1 cellular context compared by ENCODE assay signal in the genomic region with DNA sequence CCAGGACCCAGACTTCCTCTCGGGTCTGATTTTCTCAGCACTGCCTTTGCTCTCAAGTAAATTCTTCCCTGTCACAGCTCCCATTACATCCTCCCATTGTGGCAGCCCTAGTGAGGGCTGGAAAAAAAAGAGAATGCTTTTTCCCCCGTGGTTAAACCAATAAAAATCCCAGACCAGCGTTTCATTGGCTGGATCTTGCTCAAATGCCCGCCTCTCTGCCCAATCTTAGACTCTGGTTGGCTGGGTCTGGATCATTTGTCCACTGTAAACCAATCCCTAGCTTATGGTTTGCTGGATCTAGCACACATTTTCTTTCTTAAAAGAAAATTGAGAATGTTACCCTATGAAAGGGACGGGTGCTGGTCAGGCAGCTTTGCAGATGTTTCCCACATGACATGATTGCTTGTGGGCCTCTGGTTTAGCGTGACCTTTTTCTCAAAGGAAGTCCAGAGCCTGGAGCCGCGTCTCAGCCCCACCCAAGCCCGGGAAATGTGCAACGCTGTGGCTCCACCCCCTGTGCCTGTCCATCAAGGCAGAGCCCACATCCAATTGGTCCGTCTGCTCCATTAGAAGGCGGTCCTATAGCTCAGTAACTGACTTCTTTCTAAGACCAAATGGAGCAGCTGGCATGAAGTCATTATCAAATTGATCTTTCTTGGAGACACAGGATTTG.
TF ChIP-seq lines count a peak whose summit lies in the region.

No MANE protein-coding gene starts in this region.

TF ChIP-seq in K562, 482 proteins besides CTCF, POLR2A, EP300 and RAD21 (continues in another document):
- TF ChIP-seq JUNB (CRISPR knock-in tag; conservative IDR thresholded peaks at IDR 0.05), result no peak
- no peak for TF ChIP-seq HDAC6 (IDR thresholded peaks at IDR 0.05; ENCODE audit: low read depth, low read length)
- peak; percentile 8 for TF ChIP-seq RBM25 (IDR thresholded peaks at IDR 0.05; ENCODE audit: low read depth, low read length, severe bottlenecking)
- no peak for TF ChIP-seq DPF2 (IDR thresholded peaks at IDR 0.05)
- no peak for TF ChIP-seq ZNF57 (CRISPR knock-in tag; IDR thresholded peaks at IDR 0.05)
- no peak for TF ChIP-seq FOSL1 (tag; conservative IDR thresholded peaks at IDR 0.05)
- no peak for TF ChIP-seq EGR1 (conservative IDR thresholded peaks at IDR 0.05)
- no peak for TF ChIP-seq EZH2 (IDR thresholded peaks at IDR 0.05; ENCODE audit: borderline replicate concordance, low read depth, low read length)
- TF ChIP-seq, protein P1, sequence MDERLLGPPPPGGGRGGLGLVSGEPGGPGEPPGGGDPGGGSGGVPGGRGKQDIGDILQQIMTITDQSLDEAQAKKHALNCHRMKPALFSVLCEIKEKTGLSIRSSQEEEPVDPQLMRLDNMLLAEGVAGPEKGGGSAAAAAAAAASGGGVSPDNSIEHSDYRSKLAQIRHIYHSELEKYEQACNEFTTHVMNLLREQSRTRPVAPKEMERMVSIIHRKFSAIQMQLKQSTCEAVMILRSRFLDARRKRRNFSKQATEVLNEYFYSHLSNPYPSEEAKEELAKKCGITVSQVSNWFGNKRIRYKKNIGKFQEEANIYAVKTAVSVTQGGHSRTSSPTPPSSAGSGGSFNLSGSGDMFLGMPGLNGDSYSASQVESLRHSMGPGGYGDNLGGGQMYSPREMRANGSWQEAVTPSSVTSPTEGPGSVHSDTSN (CRISPR knock-in tag; IDR thresholded peaks at IDR 0.05; ENCODE audit: low read depth), result peak; percentile 79
- TF ChIP-seq, protein P1 (tag; conservative IDR thresholded peaks at IDR 0.05; ENCODE audit: low read depth), result peak; percentile 93
- TF ChIP-seq, protein P2, sequence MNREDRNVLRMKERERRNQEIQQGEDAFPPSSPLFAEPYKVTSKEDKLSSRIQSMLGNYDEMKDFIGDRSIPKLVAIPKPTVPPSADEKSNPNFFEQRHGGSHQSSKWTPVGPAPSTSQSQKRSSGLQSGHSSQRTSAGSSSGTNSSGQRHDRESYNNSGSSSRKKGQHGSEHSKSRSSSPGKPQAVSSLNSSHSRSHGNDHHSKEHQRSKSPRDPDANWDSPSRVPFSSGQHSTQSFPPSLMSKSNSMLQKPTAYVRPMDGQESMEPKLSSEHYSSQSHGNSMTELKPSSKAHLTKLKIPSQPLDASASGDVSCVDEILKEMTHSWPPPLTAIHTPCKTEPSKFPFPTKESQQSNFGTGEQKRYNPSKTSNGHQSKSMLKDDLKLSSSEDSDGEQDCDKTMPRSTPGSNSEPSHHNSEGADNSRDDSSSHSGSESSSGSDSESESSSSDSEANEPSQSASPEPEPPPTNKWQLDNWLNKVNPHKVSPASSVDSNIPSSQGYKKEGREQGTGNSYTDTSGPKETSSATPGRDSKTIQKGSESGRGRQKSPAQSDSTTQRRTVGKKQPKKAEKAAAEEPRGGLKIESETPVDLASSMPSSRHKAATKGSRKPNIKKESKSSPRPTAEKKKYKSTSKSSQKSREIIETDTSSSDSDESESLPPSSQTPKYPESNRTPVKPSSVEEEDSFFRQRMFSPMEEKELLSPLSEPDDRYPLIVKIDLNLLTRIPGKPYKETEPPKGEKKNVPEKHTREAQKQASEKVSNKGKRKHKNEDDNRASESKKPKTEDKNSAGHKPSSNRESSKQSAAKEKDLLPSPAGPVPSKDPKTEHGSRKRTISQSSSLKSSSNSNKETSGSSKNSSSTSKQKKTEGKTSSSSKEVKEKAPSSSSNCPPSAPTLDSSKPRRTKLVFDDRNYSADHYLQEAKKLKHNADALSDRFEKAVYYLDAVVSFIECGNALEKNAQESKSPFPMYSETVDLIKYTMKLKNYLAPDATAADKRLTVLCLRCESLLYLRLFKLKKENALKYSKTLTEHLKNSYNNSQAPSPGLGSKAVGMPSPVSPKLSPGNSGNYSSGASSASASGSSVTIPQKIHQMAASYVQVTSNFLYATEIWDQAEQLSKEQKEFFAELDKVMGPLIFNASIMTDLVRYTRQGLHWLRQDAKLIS (CRISPR knock-in tag; IDR thresholded peaks at IDR 0.05), result no peak
- TF ChIP-seq LARP7 (IDR thresholded peaks at IDR 0.05), result no peak
- TF ChIP-seq, protein P3, sequence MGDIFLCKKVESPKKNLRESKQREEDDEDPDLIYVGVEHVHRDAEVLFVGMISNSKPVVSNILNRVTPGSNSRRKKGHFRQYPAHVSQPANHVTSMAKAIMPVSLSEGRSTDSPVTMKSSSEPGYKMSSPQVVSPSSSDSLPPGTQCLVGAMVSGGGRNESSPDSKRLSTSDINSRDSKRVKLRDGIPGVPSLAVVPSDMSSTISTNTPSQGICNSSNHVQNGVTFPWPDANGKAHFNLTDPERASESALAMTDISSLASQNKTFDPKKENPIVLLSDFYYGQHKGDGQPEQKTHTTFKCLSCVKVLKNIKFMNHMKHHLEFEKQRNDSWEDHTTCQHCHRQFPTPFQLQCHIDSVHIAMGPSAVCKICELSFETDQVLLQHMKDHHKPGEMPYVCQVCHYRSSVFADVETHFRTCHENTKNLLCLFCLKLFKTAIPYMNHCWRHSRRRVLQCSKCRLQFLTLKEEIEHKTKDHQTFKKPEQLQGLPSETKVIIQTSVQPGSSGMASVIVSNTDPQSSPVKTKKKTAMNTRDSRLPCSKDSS (IDR thresholded peaks at IDR 0.05; ENCODE audit: low read depth, partially characterized antibody), result peak; percentile 54
- TF ChIP-seq, protein P4, sequence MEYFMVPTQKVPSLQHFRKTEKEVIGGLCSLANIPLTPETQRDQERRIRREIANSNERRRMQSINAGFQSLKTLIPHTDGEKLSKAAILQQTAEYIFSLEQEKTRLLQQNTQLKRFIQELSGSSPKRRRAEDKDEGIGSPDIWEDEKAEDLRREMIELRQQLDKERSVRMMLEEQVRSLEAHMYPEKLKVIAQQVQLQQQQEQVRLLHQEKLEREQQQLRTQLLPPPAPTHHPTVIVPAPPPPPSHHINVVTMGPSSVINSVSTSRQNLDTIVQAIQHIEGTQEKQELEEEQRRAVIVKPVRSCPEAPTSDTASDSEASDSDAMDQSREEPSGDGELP (CRISPR knock-in tag; IDR thresholded peaks at IDR 0.05; ENCODE audit: borderline replicate concordance), result peak; percentile 24; the same call in 1 of the 2 replicates
- TF ChIP-seq NCOA1 (IDR thresholded peaks at IDR 0.05; ENCODE audit: low read depth), result no peak
- no peak for TF ChIP-seq BMI1 (IDR thresholded peaks at IDR 0.05; ENCODE audit: low read length)
- TF ChIP-seq SP2 (IDR thresholded peaks at IDR 0.05; ENCODE audit: extremely low read depth, low read depth, low read length, poor library complexity, severe bottlenecking), result peak; percentile 44
- TF ChIP-seq ZNF274 (IDR thresholded peaks at IDR 0.05; ENCODE audit: borderline replicate concordance, low read depth, low read length), result no peak
- TF ChIP-seq PRPF4 (IDR thresholded peaks at IDR 0.05; ENCODE audit: insufficient read depth, low read depth, low read length, poor library complexity, severe bottlenecking), result no peak
- TF ChIP-seq, protein P5, sequence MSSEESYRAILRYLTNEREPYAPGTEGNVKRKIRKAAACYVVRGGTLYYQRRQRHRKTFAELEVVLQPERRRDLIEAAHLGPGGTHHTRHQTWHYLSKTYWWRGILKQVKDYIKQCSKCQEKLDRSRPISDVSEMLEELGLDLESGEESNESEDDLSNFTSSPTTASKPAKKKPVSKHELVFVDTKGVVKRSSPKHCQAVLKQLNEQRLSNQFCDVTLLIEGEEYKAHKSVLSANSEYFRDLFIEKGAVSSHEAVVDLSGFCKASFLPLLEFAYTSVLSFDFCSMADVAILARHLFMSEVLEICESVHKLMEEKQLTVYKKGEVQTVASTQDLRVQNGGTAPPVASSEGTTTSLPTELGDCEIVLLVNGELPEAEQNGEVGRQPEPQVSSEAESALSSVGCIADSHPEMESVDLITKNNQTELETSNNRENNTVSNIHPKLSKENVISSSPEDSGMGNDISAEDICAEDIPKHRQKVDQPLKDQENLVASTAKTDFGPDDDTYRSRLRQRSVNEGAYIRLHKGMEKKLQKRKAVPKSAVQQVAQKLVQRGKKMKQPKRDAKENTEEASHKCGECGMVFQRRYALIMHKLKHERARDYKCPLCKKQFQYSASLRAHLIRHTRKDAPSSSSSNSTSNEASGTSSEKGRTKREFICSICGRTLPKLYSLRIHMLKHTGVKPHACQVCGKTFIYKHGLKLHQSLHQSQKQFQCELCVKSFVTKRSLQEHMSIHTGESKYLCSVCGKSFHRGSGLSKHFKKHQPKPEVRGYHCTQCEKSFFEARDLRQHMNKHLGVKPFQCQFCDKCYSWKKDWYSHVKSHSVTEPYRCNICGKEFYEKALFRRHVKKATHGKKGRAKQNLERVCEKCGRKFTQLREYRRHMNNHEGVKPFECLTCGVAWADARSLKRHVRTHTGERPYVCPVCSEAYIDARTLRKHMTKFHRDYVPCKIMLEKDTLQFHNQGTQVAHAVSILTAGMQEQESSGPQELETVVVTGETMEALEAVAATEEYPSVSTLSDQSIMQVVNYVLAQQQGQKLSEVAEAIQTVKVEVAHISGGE (CRISPR knock-in tag; IDR thresholded peaks at IDR 0.05), result no peak
- TF ChIP-seq, protein P6, sequence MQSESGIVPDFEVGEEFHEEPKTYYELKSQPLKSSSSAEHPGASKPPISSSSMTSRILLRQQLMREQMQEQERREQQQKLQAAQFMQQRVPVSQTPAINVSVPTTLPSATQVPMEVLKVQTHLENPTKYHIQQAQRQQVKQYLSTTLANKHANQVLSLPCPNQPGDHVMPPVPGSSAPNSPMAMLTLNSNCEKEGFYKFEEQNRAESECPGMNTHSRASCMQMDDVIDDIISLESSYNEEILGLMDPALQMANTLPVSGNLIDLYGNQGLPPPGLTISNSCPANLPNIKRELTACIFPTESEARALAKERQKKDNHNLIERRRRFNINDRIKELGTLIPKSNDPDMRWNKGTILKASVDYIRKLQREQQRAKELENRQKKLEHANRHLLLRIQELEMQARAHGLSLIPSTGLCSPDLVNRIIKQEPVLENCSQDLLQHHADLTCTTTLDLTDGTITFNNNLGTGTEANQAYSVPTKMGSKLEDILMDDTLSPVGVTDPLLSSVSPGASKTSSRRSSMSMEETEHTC (IDR thresholded peaks at IDR 0.05), result no peak
- no peak for TF ChIP-seq RBM39 (optimal IDR thresholded peaks at IDR 0.05; ENCODE audit: low read depth, low read length)
- TF ChIP-seq ZNF583 (CRISPR knock-in tag; IDR thresholded peaks at IDR 0.05), result no peak
- no peak for TF ChIP-seq ZNF41 (CRISPR knock-in tag; conservative IDR thresholded peaks at IDR 0.05)
- TF ChIP-seq SAP30 (IDR thresholded peaks at IDR 0.05; ENCODE audit: borderline replicate concordance, insufficient read depth, low read depth, low read length, poor library complexity, severe bottlenecking), result no peak
- TF ChIP-seq HNRNPK (IDR thresholded peaks at IDR 0.05; ENCODE audit: low read depth, low read length, poor library complexity, severe bottlenecking), result no peak
- TF ChIP-seq CEBPB (tag; IDR thresholded peaks at IDR 0.05), result 0 out of 2 replicates have a peak, but pooled peaks have one; percentile 10
- TF ChIP-seq ZNF780A (CRISPR knock-in tag; IDR thresholded peaks at IDR 0.05), result no peak
- TF ChIP-seq NFYB (IDR thresholded peaks at IDR 0.05; ENCODE audit: extremely low read depth, insufficient read length), result peak; percentile 65
- TF ChIP-seq SREBF2 (CRISPR knock-in tag; IDR thresholded peaks at IDR 0.05), result no peak
- TF ChIP-seq RHOXF2B (CRISPR knock-in tag; conservative IDR thresholded peaks at IDR 0.05), result no peak
- TF ChIP-seq, protein P7, sequence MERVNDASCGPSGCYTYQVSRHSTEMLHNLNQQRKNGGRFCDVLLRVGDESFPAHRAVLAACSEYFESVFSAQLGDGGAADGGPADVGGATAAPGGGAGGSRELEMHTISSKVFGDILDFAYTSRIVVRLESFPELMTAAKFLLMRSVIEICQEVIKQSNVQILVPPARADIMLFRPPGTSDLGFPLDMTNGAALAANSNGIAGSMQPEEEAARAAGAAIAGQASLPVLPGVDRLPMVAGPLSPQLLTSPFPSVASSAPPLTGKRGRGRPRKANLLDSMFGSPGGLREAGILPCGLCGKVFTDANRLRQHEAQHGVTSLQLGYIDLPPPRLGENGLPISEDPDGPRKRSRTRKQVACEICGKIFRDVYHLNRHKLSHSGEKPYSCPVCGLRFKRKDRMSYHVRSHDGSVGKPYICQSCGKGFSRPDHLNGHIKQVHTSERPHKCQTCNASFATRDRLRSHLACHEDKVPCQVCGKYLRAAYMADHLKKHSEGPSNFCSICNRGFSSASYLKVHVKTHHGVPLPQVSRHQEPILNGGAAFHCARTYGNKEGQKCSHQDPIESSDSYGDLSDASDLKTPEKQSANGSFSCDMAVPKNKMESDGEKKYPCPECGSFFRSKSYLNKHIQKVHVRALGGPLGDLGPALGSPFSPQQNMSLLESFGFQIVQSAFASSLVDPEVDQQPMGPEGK (CRISPR knock-in tag; IDR thresholded peaks at IDR 0.05; ENCODE audit: borderline replicate concordance), result no peak
- no peak for TF ChIP-seq HMGN3 (IDR thresholded peaks at IDR 0.05; ENCODE audit: borderline replicate concordance, extremely low read depth, insufficient read length, low read depth, low read length)
- no peak for TF ChIP-seq NR2C2 (CRISPR knock-in tag; IDR thresholded peaks at IDR 0.05)
- TF ChIP-seq NR2C2 (tag; IDR thresholded peaks at IDR 0.05), result no peak
- TF ChIP-seq TSC22D4 (tag; IDR thresholded peaks at IDR 0.05), result no peak
- TF ChIP-seq, protein P8, sequence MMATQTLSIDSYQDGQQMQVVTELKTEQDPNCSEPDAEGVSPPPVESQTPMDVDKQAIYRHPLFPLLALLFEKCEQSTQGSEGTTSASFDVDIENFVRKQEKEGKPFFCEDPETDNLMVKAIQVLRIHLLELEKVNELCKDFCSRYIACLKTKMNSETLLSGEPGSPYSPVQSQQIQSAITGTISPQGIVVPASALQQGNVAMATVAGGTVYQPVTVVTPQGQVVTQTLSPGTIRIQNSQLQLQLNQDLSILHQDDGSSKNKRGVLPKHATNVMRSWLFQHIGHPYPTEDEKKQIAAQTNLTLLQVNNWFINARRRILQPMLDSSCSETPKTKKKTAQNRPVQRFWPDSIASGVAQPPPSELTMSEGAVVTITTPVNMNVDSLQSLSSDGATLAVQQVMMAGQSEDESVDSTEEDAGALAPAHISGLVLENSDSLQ (IDR thresholded peaks at IDR 0.05), result peak; percentile 99
- no peak for TF ChIP-seq CBX2 (IDR thresholded peaks at IDR 0.05; ENCODE audit: insufficient read depth, low read length, poor library complexity, severe bottlenecking)
- no peak for TF ChIP-seq NR4A1 (CRISPR knock-in tag; IDR thresholded peaks at IDR 0.05)
- TF ChIP-seq NR4A1 (tag; IDR thresholded peaks at IDR 0.05), result no peak
- TF ChIP-seq, protein P9, sequence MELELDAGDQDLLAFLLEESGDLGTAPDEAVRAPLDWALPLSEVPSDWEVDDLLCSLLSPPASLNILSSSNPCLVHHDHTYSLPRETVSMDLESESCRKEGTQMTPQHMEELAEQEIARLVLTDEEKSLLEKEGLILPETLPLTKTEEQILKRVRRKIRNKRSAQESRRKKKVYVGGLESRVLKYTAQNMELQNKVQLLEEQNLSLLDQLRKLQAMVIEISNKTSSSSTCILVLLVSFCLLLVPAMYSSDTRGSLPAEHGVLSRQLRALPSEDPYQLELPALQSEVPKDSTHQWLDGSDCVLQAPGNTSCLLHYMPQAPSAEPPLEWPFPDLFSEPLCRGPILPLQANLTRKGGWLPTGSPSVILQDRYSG (tag; conservative IDR thresholded peaks at IDR 0.05; ENCODE audit: low read depth), result no peak
- no peak for TF ChIP-seq NFE2L1 (tag; IDR thresholded peaks at IDR 0.05; ENCODE audit: borderline replicate concordance, low read depth)
